Comparison of ENCODE assay signal across 14 cellular contexts in the genomic region with DNA sequence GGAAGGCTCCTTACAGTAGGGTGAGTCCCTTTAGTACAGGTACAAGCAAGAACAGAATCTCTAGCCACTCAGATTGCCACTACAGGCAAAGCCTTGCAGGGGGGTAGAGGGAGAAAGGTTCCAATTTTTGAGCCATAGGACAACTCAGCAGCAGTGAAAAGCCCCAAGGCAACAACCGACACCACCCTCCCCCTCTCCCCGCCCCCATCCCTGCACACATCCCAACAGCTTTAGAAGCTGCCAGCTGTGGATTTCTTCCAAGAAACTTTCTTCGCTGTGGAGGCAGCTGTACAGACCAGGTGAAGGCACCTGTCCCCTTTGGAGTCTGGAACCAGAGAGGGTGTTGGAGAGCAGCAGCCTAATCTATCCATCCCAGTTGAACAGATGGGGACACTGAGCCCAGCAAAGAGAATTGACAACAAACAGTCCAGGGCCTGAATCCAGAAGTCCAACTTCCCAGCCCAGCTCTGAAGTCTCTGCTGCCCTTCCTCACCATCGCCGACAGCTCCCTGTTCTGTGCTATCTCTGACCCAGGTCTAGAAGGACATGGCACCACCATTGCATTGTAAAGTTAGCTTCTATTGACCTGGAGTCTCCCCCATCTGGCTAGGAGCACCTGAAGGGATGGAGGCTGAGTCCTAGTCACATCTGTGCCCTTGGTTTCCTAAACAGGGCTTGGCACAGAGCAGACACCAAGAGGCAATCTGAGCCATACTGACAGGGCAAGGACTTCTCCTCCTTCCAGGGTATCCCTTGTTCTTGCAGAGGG. TPM values are rescaled to one million over a fixed set of nuclear protein-coding genes. Genes with fewer than 3 reads are reported as not detected.
DNase-seq lines count a peak whose midpoint lies in the region; ATAC-seq, FAIRE-seq and TF ChIP-seq lines count a peak whose summit lies in the region.
"Had no signal": no experiment of that assay in that cellular context is flagged by ENCODE, and none has a peak within 500 bp of the region (broad histone marks: within the 10 kb centered on the region; RNA-seq: fewer than 3 reads in every experiment).

No MANE protein-coding gene starts in this region.

- TF ChIP-seq EP300 in K562 (IDR thresholded peaks at IDR 0.05; ENCODE audit: low read length), result no peak

- H3K27ac ChIP-seq in K562 (ENCODE audit: extremely low read depth, low read depth, low read length), result no peak overlapping the region

- H2AFZ ChIP-seq in K562 (ENCODE audit: low read depth, low read length), result no peak overlapping the region

- H3K4me2 ChIP-seq in K562 (ENCODE audit: insufficient read depth, low read length) (peak overlapping the region; percentile 10; the same call in 1 of the 2 replicates), skeletal muscle satellite cell (ENCODE audit: low read length) (peak overlapping the region; percentile 83)

- POLR2A ChIA-PET in K562 (lab: Yijun Ruan, JAX), result interaction anchor here (1.3 kb wide), 1 partner anchor 15 kb away, joined by 3 read pairs; no protein-coding TSS in a partner anchor

- H3K36me3 ChIP-seq in H7 (replicated peaks; ENCODE audit: control insufficient read depth, insufficient read depth, low read length), result peaks cover 18% of the 10 kb centered on the region
- H3K36me3 ChIP-seq in K562 (ENCODE audit: control insufficient read depth, insufficient read depth, low read length), result no peaks in the 10 kb centered on the region
- peaks cover 25% of the 10 kb centered on the region for H3K36me3 ChIP-seq in iPS-15b (ENCODE audit: control insufficient read depth, insufficient read depth, low read length)
- peaks cover 3% of the 10 kb centered on the region for H3K36me3 ChIP-seq in skeletal muscle satellite cell (ENCODE audit: insufficient read depth, low read length)

- DNase-seq in H7 (peak; percentile 30), K562 (ENCODE audit: extremely low read depth in 1 of 4, low spot score in 3 of 4) (no peak), erythroblast (lab: John Stamatoyannopoulos, UW) (no peak), NCI-H774 (lab: John Stamatoyannopoulos, UW) (no peak), hepatic stellate cell (ENCODE audit: low spot score) (no peak), NCI-H146 (lab: John Stamatoyannopoulos, UW) (no peak)
- DNase-seq: activated CD4-positive, alpha-beta T cell treated with anti-CD3 and anti-CD28 coated beads, Interleukin-2, amount 10 ng/mL, durations not matched to agents 7 days and 5 days; activated naive CD4-positive, alpha-beta T cell treated with anti-CD3 and anti-CD28 coated beads, Interleukin-2, amount 50 U/mL, for 16 hours; NCI-H2171; SIG-M5 had no signal

- BruUV-seq in K562 (replicated peaks; lab: Mats Ljungman, UMichigan), result no TSS peak

- H3K4me3 ChIP-seq in H7 (ENCODE audit: insufficient read depth, low read depth, low read length) (peak overlapping the region; percentile 96), K562 (no peak overlapping the region), iPS-15b (ENCODE audit: low read depth, low read length) (peak overlapping the region; percentile 98), skeletal muscle satellite cell (ENCODE audit: low read length) (peak overlapping the region; percentile 8)

- no peak for TF ChIP-seq CTCF in K562 (IDR thresholded peaks at IDR 0.05 in 2 of 3, conservative IDR thresholded peaks at IDR 0.05 in 1 of 3; ENCODE audit: insufficient read depth in 2 of 3, low read depth in 1 of 3, low read length in 3 of 3)

- H3K4me1 ChIP-seq in K562 (replicated peaks in 1 of 2; ENCODE audit: control insufficient read depth in 2 of 2, insufficient read depth in 2 of 2, low read length in 2 of 2) (peaks cover 31 to 56% of the 10 kb centered on the region in 2 experiments; a peak in 4 of 5 replicates), iPS-15b (ENCODE audit: control insufficient read depth, insufficient read depth, low read length) (peaks cover 24% of the 10 kb centered on the region), skeletal muscle satellite cell (ENCODE audit: control insufficient read depth, insufficient read depth, low read length) (peaks cover 39% of the 10 kb centered on the region)

- H3K79me2 ChIP-seq in K562 (ENCODE audit: control insufficient read depth, insufficient read depth, low read length), result no peaks in the 10 kb centered on the region

- H3K27me3 ChIP-seq in H7 (ENCODE audit: control insufficient read depth, insufficient read depth, low read length) (no peaks in the 10 kb centered on the region), K562 (ENCODE audit: control insufficient read depth in 2 of 2, insufficient read depth in 2 of 2, low read length in 2 of 2) (no peaks in the 10 kb centered on the region), iPS-15b (ENCODE audit: control insufficient read depth, insufficient read depth, low read length) (no peaks in the 10 kb centered on the region), skeletal muscle satellite cell (ENCODE audit: control insufficient read depth, insufficient read depth, low read length) (no peaks in the 10 kb centered on the region)

- no peak for TF ChIP-seq POLR2A in K562 (conservative IDR thresholded peaks at IDR 0.05)
- TF ChIP-seq POLR2A in erythroblast (IDR thresholded peaks at IDR 0.05; ENCODE audit: low read length), result no peak

- peaks cover 5% of the 10 kb centered on the region for H3K9me1 ChIP-seq in K562 (ENCODE audit: control insufficient read depth, insufficient read depth, low read length)

- no peaks in the 10 kb centered on the region for H3K9me3 ChIP-seq in K562 (replicated peaks; ENCODE audit: control insufficient read depth, insufficient read depth, low read depth, low read length)
- no peaks in the 10 kb centered on the region for H3K9me3 ChIP-seq in iPS-15b (ENCODE audit: control insufficient read depth, insufficient read depth, low read length)
- no peaks in the 10 kb centered on the region for H3K9me3 ChIP-seq in skeletal muscle satellite cell (replicated peaks; ENCODE audit: low read length)

- H3K9ac ChIP-seq in K562 (ENCODE audit: insufficient read depth in 1 of 2, low read depth in 2 of 2, low read length in 2 of 2) (peak overlapping the region in 1 of 2 experiments; percentile 73; a peak in 1 of 4 replicates), iPS-15b (ENCODE audit: low read depth, low read length) (peak overlapping the region; percentile 82), skeletal muscle satellite cell (ENCODE audit: low read depth, low read length) (no peak overlapping the region)

- 48% methylated on average over 3 of the region's 5 CpGs for WGBS in K562 (ENCODE audit: insufficient coverage, low coverage, missing lambda C conversion rate)

- TF ChIP-seq RAD21 in K562 (CRISPR knock-in tag; conservative IDR thresholded peaks at IDR 0.05 in 1 of 2, IDR thresholded peaks at IDR 0.05 in 1 of 2), result no peak

- intact Hi-C loops in K562 (cut with micrococcal nuclease), result no loop called here

- in situ Hi-C loops in K562 (cut with MboI), result no loop called here

- CTCF ChIA-PET in K562 (lab: Yijun Ruan, JAX; ENCODE audit: low intra/inter-chr PET ratio), result no interaction called here

- ATAC-seq in K562, result no peak

- H4K20me1 ChIP-seq in K562 (replicated peaks; ENCODE audit: control insufficient read depth, insufficient read depth, low read length), result peaks cover 7% of the 10 kb centered on the region; the same call in 1 of the 2 replicates

- no peak for FAIRE-seq in K562 (lab: Jason Lieb, UNC)
- FAIRE-seq: GM12891 had no signal

RNA-seq across cellular contexts. Expression of a gene that starts 2.2 kb away (rescaled TPM):
- 128 and 154 TPM in 2 replicates for total RNA-seq in H7 (2014; rRNA removed; shearing (Covaris generic))
- 0.62 and 1.6 TPM in 2 replicates for total RNA-seq in K562 (2011; cell fraction: chromatin; rRNA removed; ENCODE audit: low replicate concordance)
- 1.7 and 2.0 TPM in 2 replicates for total RNA-seq in K562 (2011; cell fraction: nucleolus; rRNA removed)
- total RNA-seq in K562 (2011; cell fraction: nucleoplasm; rRNA removed), result 1.1 and 1.4 TPM in 2 replicates
- total RNA-seq in K562 (2014; rRNA removed) (1.3 and 2.9 TPM in 2 replicates), K562 (2014; rRNA removed; fragmentation: Illumina TruSeq; extraction: Trizol) (0.25 and 0.29 TPM in 2 replicates), K562 (2015; rRNA removed; fragmentation: Illumina TruSeq; extraction: Trizol) (0.60 and 0.83 TPM in 2 replicates), K562 (2021) (1.6 and 1.7 TPM in 2 replicates)
- polyA plus RNA-seq in K562 (2011; rRNA removed) (0.39 and 0.61 TPM in 2 replicates), K562 (2014; fragmentation: Illumina TruSeq; extraction: Trizol) (0.48 and 0.54 TPM in 2 replicates), K562 (2014; fragmentation: Nextera tagmentation; extraction: Ambion mirVana) (under 1 TPM in 1 of 2 experiments, not detected in 1; 0.07 TPM), K562 (2014; rRNA removed) (0.93 TPM in 2 replicates)
- 0.77 and 0.98 TPM in 2 replicates for polyA plus RNA-seq in K562 (2011; cell fraction: cytosol; rRNA removed)
- 0.44 and 0.67 TPM in 2 replicates for polyA plus RNA-seq in K562 (2011; cell fraction: nucleus; rRNA removed)
- polyA plus RNA-seq in K562 (2012), result 0.77 and 0.80 TPM in 2 replicates
- 0.42 and 0.84 TPM in 2 replicates for polyA minus RNA-seq in K562 (2011; rRNA and poly(A)+ RNA removed)
- 0.48 and 1.1 TPM in 2 replicates for polyA minus RNA-seq in K562 (2011; cell fraction: cytosol; rRNA and poly(A)+ RNA removed)
- polyA minus RNA-seq in K562 (2011; cell fraction: nucleus; rRNA and poly(A)+ RNA removed), result 0.81 and 1.2 TPM in 2 replicates
- 2.0 and 3.3 TPM in 2 replicates for total RNA-seq in skeletal muscle satellite cell (2012; rRNA removed)
- total RNA-seq: activated CD4-positive, alpha-beta T cell treated with anti-CD3 and anti-CD28 coated beads, Interleukin-2, amount 10 ng/mL, durations not matched to agents 7 days and 5 days had no signal
- polyA plus RNA-seq: IgD-negative memory B cell had no signal

RNA-seq across cellular contexts. Expression of a gene that starts 16.9 kb away (rescaled TPM):
- 28.9 and 30.5 TPM in 2 replicates for total RNA-seq in H7 (2014; rRNA removed; shearing (Covaris generic))
- 0.90 and 1.7 TPM in 2 replicates for total RNA-seq in K562 (2011; cell fraction: chromatin; rRNA removed; ENCODE audit: low replicate concordance)
- total RNA-seq in K562 (2011; cell fraction: nucleolus; rRNA removed), result 1.3 and 1.8 TPM in 2 replicates
- 1.3 TPM in 2 replicates for total RNA-seq in K562 (2011; cell fraction: nucleoplasm; rRNA removed)
- total RNA-seq in K562 (2014; rRNA removed) (1.1 and 1.2 TPM in 2 replicates), K562 (2014; rRNA removed; fragmentation: Illumina TruSeq; extraction: Trizol) (0.73 and 0.95 TPM in 2 replicates), K562 (2015; rRNA removed; fragmentation: Illumina TruSeq; extraction: Trizol) (0.26 and 0.47 TPM in 2 replicates), K562 (2021) (0.95 and 2.3 TPM in 2 replicates)
- polyA plus RNA-seq in K562 (2011; rRNA removed) (0.98 and 1.9 TPM in 2 replicates), K562 (2014; fragmentation: Illumina TruSeq; extraction: Trizol) (0.98 and 1.4 TPM in 2 replicates), K562 (2014; fragmentation: Nextera tagmentation; extraction: Ambion mirVana) (under 1 TPM; 0.03 to 0.14 TPM), K562 (2014; rRNA removed) (0.97 and 1.3 TPM in 2 replicates)
- polyA plus RNA-seq in K562 (2011; cell fraction: cytosol; rRNA removed), result 1.7 and 2.1 TPM in 2 replicates
- 1.1 and 1.7 TPM in 2 replicates for polyA plus RNA-seq in K562 (2011; cell fraction: nucleus; rRNA removed)
- polyA plus RNA-seq in K562 (2012), result 0.29 and 0.94 TPM in 2 replicates
- 0.32 and 0.90 TPM in 2 replicates for polyA minus RNA-seq in K562 (2011; rRNA and poly(A)+ RNA removed)
- polyA minus RNA-seq in K562 (2011; cell fraction: cytosol; rRNA and poly(A)+ RNA removed), result 0.38 TPM in 1 of 2 replicates, not detected in the other
- polyA minus RNA-seq in K562 (2011; cell fraction: nucleus; rRNA and poly(A)+ RNA removed), result 0.81 and 1.1 TPM in 2 replicates
- 46.6 and 89.8 TPM in 2 replicates for total RNA-seq in skeletal muscle satellite cell (2012; rRNA removed)
- total RNA-seq: activated CD4-positive, alpha-beta T cell treated with anti-CD3 and anti-CD28 coated beads, Interleukin-2, amount 10 ng/mL, durations not matched to agents 7 days and 5 days had no signal
- polyA plus RNA-seq: IgD-negative memory B cell had no signal

RNA-seq across cellular contexts. Expression of a gene that starts 50.1 kb away (rescaled TPM):
- 14.4 and 14.6 TPM in 2 replicates for total RNA-seq in H7 (2014; rRNA removed; shearing (Covaris generic))
- total RNA-seq in K562 (2011; cell fraction: chromatin; rRNA removed; ENCODE audit: low replicate concordance), result 1.2 and 3.2 TPM in 2 replicates
- total RNA-seq in K562 (2011; cell fraction: nucleolus; rRNA removed), result 2.0 and 2.1 TPM in 2 replicates
- total RNA-seq in K562 (2011; cell fraction: nucleoplasm; rRNA removed), result 1.5 and 1.8 TPM in 2 replicates
- total RNA-seq in K562 (2014; rRNA removed) (0.73 and 2.6 TPM in 2 replicates), K562 (2014; rRNA removed; fragmentation: Illumina TruSeq; extraction: Trizol) (0.62 and 0.73 TPM in 2 replicates), K562 (2015; rRNA removed; fragmentation: Illumina TruSeq; extraction: Trizol) (0.53 and 0.83 TPM in 2 replicates), K562 (2021) (1.9 and 2.4 TPM in 2 replicates)
- polyA plus RNA-seq in K562 (2011; rRNA removed) (1.4 and 4.8 TPM in 2 replicates), K562 (2014; fragmentation: Illumina TruSeq; extraction: Trizol) (1.3 and 1.9 TPM in 2 replicates), K562 (2014; fragmentation: Nextera tagmentation; extraction: Ambion mirVana) (under 1 TPM; 0.38 to 0.48 TPM), K562 (2014; rRNA removed) (1.0 and 1.3 TPM in 2 replicates)
- polyA plus RNA-seq in K562 (2011; cell fraction: cytosol; rRNA removed), result 4.7 and 4.9 TPM in 2 replicates
- 3.2 and 3.7 TPM in 2 replicates for polyA plus RNA-seq in K562 (2011; cell fraction: nucleus; rRNA removed)
- polyA plus RNA-seq in K562 (2012), result 1.2 and 3.1 TPM in 2 replicates
- polyA minus RNA-seq in K562 (2011; rRNA and poly(A)+ RNA removed), result 2.2 and 4.5 TPM in 2 replicates
- 2.3 and 3.9 TPM in 2 replicates for polyA minus RNA-seq in K562 (2011; cell fraction: cytosol; rRNA and poly(A)+ RNA removed)
- polyA minus RNA-seq in K562 (2011; cell fraction: nucleus; rRNA and poly(A)+ RNA removed), result 0.81 and 1.4 TPM in 2 replicates
- not detected in 2 replicates for total RNA-seq in skeletal muscle satellite cell (2012; rRNA removed)
- total RNA-seq: activated CD4-positive, alpha-beta T cell treated with anti-CD3 and anti-CD28 coated beads, Interleukin-2, amount 10 ng/mL, durations not matched to agents 7 days and 5 days had no signal

Comparison
In these comparisons a context has a peak if more than half of its experiments do, and no peak if none do; other contexts are left out.
1. RNA of a gene that starts 2.2 kb away (total RNA-seq): 128 to 154 TPM in H7; 0.25 to 2.9 TPM in K562; every median in the first group is over 10 times any median in the second.